Comparison of ENCODE assay signal across 1 cellular context in genomic region chr4:185318679-185319078, GRCh38.
TF ChIP-seq lines count a peak whose summit lies in the region.

No MANE protein-coding gene starts in this region.

TF ChIP-seq in HepG2, 621 proteins besides CTCF, POLR2A, EP300 and RAD21 (continued from another document and continues in another):
- TF ChIP-seq IKZF1 (IDR thresholded peaks at IDR 0.05) = no peak
- no peak for TF ChIP-seq ZNF33A (CRISPR knock-in tag; IDR thresholded peaks at IDR 0.05; ENCODE audit: borderline replicate concordance)
- no peak for TF ChIP-seq HNRNPUL1 (IDR thresholded peaks at IDR 0.05; ENCODE audit: low read depth, low read length)
- TF ChIP-seq AGO2 (optimal IDR thresholded peaks at IDR 0.05; ENCODE audit: low read depth, low read length) = no peak
- no peak for TF ChIP-seq ZEB1 (IDR thresholded peaks at IDR 0.05; ENCODE audit: insufficient replicate concordance, low read depth)
- TF ChIP-seq RFX3 (CRISPR knock-in tag; IDR thresholded peaks at IDR 0.05) = no peak
- TF ChIP-seq ZHX1 (CRISPR knock-in tag; IDR thresholded peaks at IDR 0.05; ENCODE audit: low read depth) = no peak
- peak; percentile 20; the same call in 1 of the 2 replicates for TF ChIP-seq FOXO1 (CRISPR knock-in tag; IDR thresholded peaks at IDR 0.05)
- TF ChIP-seq DNMT3B (CRISPR knock-in tag; conservative IDR thresholded peaks at IDR 0.05) = no peak
- TF ChIP-seq HOXA9 (CRISPR knock-in tag; IDR thresholded peaks at IDR 0.05; ENCODE audit: borderline replicate concordance) = no peak
- TF ChIP-seq ZNF232 (CRISPR knock-in tag; IDR thresholded peaks at IDR 0.05; ENCODE audit: borderline replicate concordance) = no peak
- TF ChIP-seq SRF (IDR thresholded peaks at IDR 0.05; ENCODE audit: low read depth, low read length) = no peak
- no peak for TF ChIP-seq FOXM1 (CRISPR knock-in tag; IDR thresholded peaks at IDR 0.05)
- TF ChIP-seq ZNF235 (CRISPR knock-in tag; IDR thresholded peaks at IDR 0.05; ENCODE audit: borderline replicate concordance) = no peak
- 0 out of 2 replicates have a peak, but pooled peaks have one; percentile 24 for TF ChIP-seq ZNF205 (CRISPR knock-in tag; IDR thresholded peaks at IDR 0.05)
- no peak for TF ChIP-seq BRD4 (CRISPR knock-in tag; IDR thresholded peaks at IDR 0.05)
- TF ChIP-seq NFATC3 (CRISPR knock-in tag; IDR thresholded peaks at IDR 0.05) = no peak
- peak; percentile 23; the same call in 1 of the 2 replicates for TF ChIP-seq PATZ1 (CRISPR knock-in tag; IDR thresholded peaks at IDR 0.05)
- TF ChIP-seq ZNF292 (CRISPR knock-in tag; IDR thresholded peaks at IDR 0.05; ENCODE audit: borderline replicate concordance, low read depth) = 0 out of 2 replicates have a peak, but pooled peaks have one; percentile 26
- TF ChIP-seq ZNF546 (CRISPR knock-in tag; conservative IDR thresholded peaks at IDR 0.05) = no peak
- peak; percentile 51; the same call in 1 of the 2 replicates for TF ChIP-seq KMT2B (CRISPR knock-in tag; IDR thresholded peaks at IDR 0.05)
- peak; percentile 48; the same call in 1 of the 2 replicates for TF ChIP-seq SIX1 (CRISPR knock-in tag; IDR thresholded peaks at IDR 0.05; ENCODE audit: borderline replicate concordance)
- no peak for TF ChIP-seq TFAP4 (IDR thresholded peaks at IDR 0.05; ENCODE audit: borderline replicate concordance, low read depth)
- TF ChIP-seq ZNF17 (CRISPR knock-in tag; IDR thresholded peaks at IDR 0.05) = no peak
- no peak for TF ChIP-seq THAP9 (CRISPR knock-in tag; IDR thresholded peaks at IDR 0.05; ENCODE audit: borderline replicate concordance)
- TF ChIP-seq POLR2G (IDR thresholded peaks at IDR 0.05; ENCODE audit: low read depth, low read length) = no peak
- no peak for TF ChIP-seq MXD4 (CRISPR knock-in tag; IDR thresholded peaks at IDR 0.05)
- TF ChIP-seq ZNF256 (CRISPR knock-in tag; conservative IDR thresholded peaks at IDR 0.05) = no peak
- no peak for TF ChIP-seq RFXAP (CRISPR knock-in tag; IDR thresholded peaks at IDR 0.05; ENCODE audit: borderline replicate concordance)
- no peak for TF ChIP-seq ELK4 (CRISPR knock-in tag; IDR thresholded peaks at IDR 0.05; ENCODE audit: borderline replicate concordance)
- no peak for TF ChIP-seq SNAPC5 (CRISPR knock-in tag; IDR thresholded peaks at IDR 0.05; ENCODE audit: borderline replicate concordance)
- peak; percentile 68; the same call in 1 of the 2 replicates for TF ChIP-seq FOXP4 (CRISPR knock-in tag; IDR thresholded peaks at IDR 0.05)
- no peak for TF ChIP-seq ZNF263 (CRISPR knock-in tag; IDR thresholded peaks at IDR 0.05)
- TF ChIP-seq ZNF780A (CRISPR knock-in tag; IDR thresholded peaks at IDR 0.05) = no peak
- TF ChIP-seq ZNF639 (CRISPR knock-in tag; conservative IDR thresholded peaks at IDR 0.05) = no peak
- no peak for TF ChIP-seq KAT2B (IDR thresholded peaks at IDR 0.05; ENCODE audit: borderline replicate concordance, low read depth, low read length)
- TF ChIP-seq ZGPAT (CRISPR knock-in tag; IDR thresholded peaks at IDR 0.05) = peak; percentile 85
- TF ChIP-seq SP5 (CRISPR knock-in tag; IDR thresholded peaks at IDR 0.05; ENCODE audit: borderline replicate concordance, low read depth) = 0 out of 2 replicates have a peak, but pooled peaks have one; percentile 40
- no peak for TF ChIP-seq FOXK2 (IDR thresholded peaks at IDR 0.05)
- TF ChIP-seq E2F5 (CRISPR knock-in tag; conservative IDR thresholded peaks at IDR 0.05) = no peak
- TF ChIP-seq NONO (IDR thresholded peaks at IDR 0.05) = no peak
- TF ChIP-seq NONO (CRISPR knock-in tag; conservative IDR thresholded peaks at IDR 0.05) = no peak
- no peak for TF ChIP-seq MTA3 (CRISPR knock-in tag; IDR thresholded peaks at IDR 0.05)
- no peak for TF ChIP-seq ZNF720 (CRISPR knock-in tag; IDR thresholded peaks at IDR 0.05)
- TF ChIP-seq ZNF230 (CRISPR knock-in tag; IDR thresholded peaks at IDR 0.05) = no peak
- TF ChIP-seq ZNF530 (CRISPR knock-in tag; IDR thresholded peaks at IDR 0.05; ENCODE audit: low read depth) = no peak
- TF ChIP-seq ZNF333 (CRISPR knock-in tag; IDR thresholded peaks at IDR 0.05; ENCODE audit: borderline replicate concordance) = no peak
- TF ChIP-seq NCOA1 (CRISPR knock-in tag; IDR thresholded peaks at IDR 0.05) = no peak
- TF ChIP-seq MTERF4 (CRISPR knock-in tag; IDR thresholded peaks at IDR 0.05) = no peak
- TF ChIP-seq ZNF776 (CRISPR knock-in tag; IDR thresholded peaks at IDR 0.05) = no peak
